8 cellular contexts compared by ENCODE assay signal in genomic region chr2:70553584-70554337, GRCh38. TPM values are rescaled to one million over a fixed set of nuclear protein-coding genes. Genes with fewer than 3 reads are reported as not detected.
DNase-seq lines count a peak whose midpoint lies in the region; TF ChIP-seq lines count a peak whose summit lies in the region.

TSS of gene TGFA (minus strand) at chr2:70553826. CDS start at chr2:70553767, 59 bp downstream.

- H3K27ac ChIP-seq in iPS DF 6.9 (ENCODE audit: low read length) (no peak within 1 kb of the TSS), sigmoid colon (peak within 1 kb of the TSS in 3 of 4 donors; percentile 52 to 62 (median 60))

- in situ Hi-C loops in HAP-1 (cut with MboI; ENCODE audit: low sequenced_read_pairs) (no loop called here), astrocyte of the cerebellum (cut with HindIII; ENCODE audit: low sequenced_read_pairs) (no loop called here)

- H3K27me3 ChIP-seq in HAP-1 (ENCODE audit: low read depth): peaks cover 33% of the 10 kb centered on the region
- H3K27me3 ChIP-seq in iPS DF 6.9 (ENCODE audit: control insufficient read depth, insufficient read depth, low read length): peaks cover 17% of the 10 kb centered on the region
- peaks cover 9 to 63% (median 19%) of the 10 kb centered on the region in 3 donors for H3K27me3 ChIP-seq in sigmoid colon

- DNase-seq in EH (ENCODE audit: low read depth): peak; percentile 54
- DNase-seq in HAP-1 (ENCODE audit: low spot score in 2 of 2): peak; percentile 64 to 80
- peak; percentile 45 for DNase-seq in NCI-H1048 (lab: John Stamatoyannopoulos, UW)
- peak; percentile 38 to 69 (median 53) for DNase-seq in T-helper 2 cell
- DNase-seq in astrocyte of the cerebellum (ENCODE audit: low read depth): no peak
- peak; percentile 61 for DNase-seq in iPS DF 6.9 (ENCODE audit: low read depth, low spot score)
- DNase-seq in sigmoid colon: peak; percentile 71
- no peak for DNase-seq in cerebellar nuclear complex (lab: John Stamatoyannopoulos, UW)

- no peak for TF ChIP-seq EP300 in sigmoid colon (IDR thresholded peaks at IDR 0.05)

- TF ChIP-seq POLR2A in sigmoid colon (IDR thresholded peaks at IDR 0.05): no peak

- H3K9me3 ChIP-seq in HAP-1 (no peaks in the 10 kb centered on the region), iPS DF 6.9 (ENCODE audit: control insufficient read depth, insufficient read depth, low read length) (no peaks in the 10 kb centered on the region), sigmoid colon (no peaks in the 10 kb centered on the region)

- H3K36me3 ChIP-seq in HAP-1 (replicated peaks) (no peaks in the 10 kb centered on the region), iPS DF 6.9 (ENCODE audit: control insufficient read depth, insufficient read depth, low read length) (no peaks in the 10 kb centered on the region), sigmoid colon (no peaks in the 10 kb centered on the region)

- TF ChIP-seq CTCF in astrocyte of the cerebellum (IDR thresholded peaks at IDR 0.05; ENCODE audit: low read depth, low read length, missing control alignments) (peak; percentile 82), sigmoid colon (IDR thresholded peaks at IDR 0.05) (peak in 3 of 4 experiments; percentile 51 to 77 (median 61))

- H3K4me3 ChIP-seq in HAP-1: peak within 1 kb of the TSS; percentile 39
- peak within 1 kb of the TSS; percentile 46 for H3K4me3 ChIP-seq in astrocyte of the cerebellum (ENCODE audit: low read depth, low read length)
- peak within 1 kb of the TSS; percentile 63; the same call in 1 of the 2 replicates for H3K4me3 ChIP-seq in iPS DF 6.9 (ENCODE audit: low read length)
- H3K4me3 ChIP-seq in sigmoid colon: peak within 1 kb of the TSS; percentile 59 to 85 (median 76)

- H3K4me1 ChIP-seq in HAP-1 (no peaks in the 10 kb centered on the region; the same call in 1 of the 2 replicates), iPS DF 6.9 (ENCODE audit: control insufficient read depth, insufficient read depth, low read length) (no peaks in the 10 kb centered on the region), sigmoid colon (peaks cover 0 to 21% (median 16%) of the 10 kb centered on the region in 4 donors)

- WGBS in iPS DF 6.9 (ENCODE audit: insufficient coverage, insufficient read length): no CpG with 5 or more reads among the region's 88 CpGs
- 0 to 1% methylated on average over 88 of the region's 88 CpGs for WGBS in sigmoid colon, 2 donors

- intact Hi-C loops in sigmoid colon (cut with DNase I): loop anchor here (5.0 kb wide), 1 partner anchor 251 kb away; the partner anchor contains the start of gene FAM136A

RNA-seq across cellular contexts. Expression of gene TGFA, which starts in this region (rescaled TPM):
- total RNA-seq in sigmoid colon: 1 to 10 TPM in 2 of 4 donors, under 1 TPM in 1, not detected in 1; 0.33 to 3.2 (median 1.1) TPM
- 10 to 100 TPM in 1 of 3 donors, 1 to 10 TPM in 2; 3.0 to 12.7 (median 8.7) TPM for polyA plus RNA-seq in sigmoid colon

Comparison
In these comparisons a context has a peak if more than half of its experiments do, and no peak if none do; other contexts are left out.
1. DNase-seq: peak in EH (single experiment), HAP-1 (2 of 2), NCI-H1048 (single experiment), T-helper 2 cell (5 of 5), iPS DF 6.9 (single experiment) and sigmoid colon (single experiment); none in astrocyte of the cerebellum (single experiment) and cerebellar nuclear complex (0 of 2).
2. Peak in every context shown above with its lines, with median percentiles within 50 percentile points of each other: H3K4me3 ChIP-seq.